ENCODE assay signal across 8 cellular contexts in the genomic region with DNA sequence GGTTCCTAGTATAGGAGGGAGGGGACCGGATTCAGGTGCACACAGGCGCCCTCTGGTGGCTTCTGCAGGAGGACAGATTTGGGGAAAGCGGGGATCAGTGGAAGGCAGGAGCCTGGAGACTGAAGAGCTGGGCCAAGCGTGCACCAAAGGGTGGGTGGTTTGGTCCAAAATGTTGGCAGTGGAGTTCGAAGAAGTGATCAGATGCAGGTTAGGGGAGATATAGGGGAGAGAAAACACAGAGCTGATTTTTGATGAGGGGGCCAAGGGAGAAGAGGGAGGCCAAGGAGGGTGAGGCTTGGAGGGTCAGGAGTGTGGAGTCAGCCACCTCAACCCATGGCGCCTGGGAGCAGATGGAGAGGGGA. TPM values are rescaled to one million over a fixed set of nuclear protein-coding genes. Genes with fewer than 3 reads are reported as not detected.
DNase-seq lines count a peak whose midpoint lies in the region; ATAC-seq and TF ChIP-seq lines count a peak whose summit lies in the region.

No MANE protein-coding gene starts in this region.

- H3K36me3 Mint-ChIP-seq in activated T-cell treated with anti-CD3 and anti-CD28 coated beads, Interleukin-2, amount 50 U/mL, for 4 hours (ENCODE audit: insufficient read depth): no peaks in the 10 kb centered on the region
- no peaks in the 10 kb centered on the region for H3K36me3 Mint-ChIP-seq in neural progenitor cell

- peak; percentile 88 for DNase-seq in DND-41
- DNase-seq in Kasumi-1 (lab: John Stamatoyannopoulos, UW): peak; percentile 77 to 87
- DNase-seq in Panc1 (ENCODE audit: low read depth, low spot score): peak; percentile 62
- DNase-seq in activated T-cell treated with anti-CD3 and anti-CD28 coated beads, Interleukin-2, amount 50 U/mL, for 4 hours: peak; percentile 78
- DNase-seq in fibroblast of mammary gland (ENCODE audit: low read depth): peak; percentile 71
- DNase-seq in neural progenitor cell (ENCODE audit: low spot score): peak; percentile 87
- peak; percentile 89 for DNase-seq in stimulated activated naive CD8-positive, alpha-beta T cell treated with anti-CD3 and anti-CD28 coated beads, Interleukin-15, Interleukin-2, amounts not matched to agents 100 U/mL and 50 U/mL, for 24 hours

- peak overlapping the region; percentile 12; the same call in 1 of the 2 replicates for H3K27ac ChIP-seq in DND-41 (ENCODE audit: low read length)
- H3K27ac ChIP-seq in Panc1 (ENCODE audit: low read length): no peak overlapping the region
- H3K27ac ChIP-seq in neural progenitor cell: no peak overlapping the region

- TF ChIP-seq CTCF in DND-41 (IDR thresholded peaks at IDR 0.05; ENCODE audit: borderline replicate concordance, extremely low read depth, low read length, poor library complexity, severe bottlenecking): peak; percentile 94
- TF ChIP-seq CTCF in Panc1 (IDR thresholded peaks at IDR 0.05): peak; percentile 91
- TF ChIP-seq CTCF in fibroblast of mammary gland (conservative IDR thresholded peaks at IDR 0.05; ENCODE audit: control insufficient read depth, insufficient read depth, low read depth, low read length): peak; percentile 91
- peak; percentile 96 for TF ChIP-seq CTCF in neural progenitor cell (IDR thresholded peaks at IDR 0.05)

- no peaks in the 10 kb centered on the region for H3K27me3 ChIP-seq in DND-41 (ENCODE audit: insufficient read depth, low read length, poor library complexity)
- no peaks in the 10 kb centered on the region for H3K27me3 ChIP-seq in Panc1 (ENCODE audit: control insufficient read depth, insufficient read depth, low read length)
- H3K27me3 ChIP-seq in neural progenitor cell: no peaks in the 10 kb centered on the region

- H3K79me2 ChIP-seq in DND-41 (ENCODE audit: insufficient read depth, low read length) (no peaks in the 10 kb centered on the region), neural progenitor cell (ENCODE audit: low read depth) (no peaks in the 10 kb centered on the region)

- H3K36me3 ChIP-seq in DND-41 (ENCODE audit: insufficient read depth, low read length): no peaks in the 10 kb centered on the region
- no peaks in the 10 kb centered on the region for H3K36me3 ChIP-seq in Panc1 (ENCODE audit: control insufficient read depth, insufficient read depth, low read length)
- H3K36me3 ChIP-seq in neural progenitor cell: no peaks in the 10 kb centered on the region

- H3K4me2 ChIP-seq in DND-41 (ENCODE audit: insufficient read depth, low read length) (peak overlapping the region; percentile 52), neural progenitor cell (no peak overlapping the region)

- H2AFZ ChIP-seq in DND-41 (ENCODE audit: low read depth, low read length): peak overlapping the region; percentile 87
- peak overlapping the region; percentile 96 for H2AFZ ChIP-seq in neural progenitor cell (replicated peaks)

- in situ Hi-C loops in Panc1 (cut with HindIII; ENCODE audit: low pct_unique_long_range_greater_than_20kb, low sequenced_read_pairs): no loop called here

- intact Hi-C loops in Panc1 (cut with micrococcal nuclease; ENCODE audit: unreplicated experiment): loop anchor here (10.0 kb wide), 1 partner anchor 150 kb away; a partner anchor contains a TSS

- H4K20me1 ChIP-seq in DND-41 (ENCODE audit: insufficient read depth, low read length) (no peaks in the 10 kb centered on the region), neural progenitor cell (ENCODE audit: low read depth) (no peaks in the 10 kb centered on the region)

- H3K9ac ChIP-seq in DND-41 (ENCODE audit: low read depth, low read length) (peak overlapping the region; percentile 18), neural progenitor cell (no peak overlapping the region)

- H3K4me1 ChIP-seq in DND-41 (ENCODE audit: insufficient read depth, low read length) (peaks cover 10% of the 10 kb centered on the region), Panc1 (ENCODE audit: control insufficient read depth, insufficient read depth, low read length) (peaks cover 3% of the 10 kb centered on the region; the same call in 1 of the 2 replicates), neural progenitor cell (no peaks in the 10 kb centered on the region)

- no peaks in the 10 kb centered on the region for H3K9me3 Mint-ChIP-seq in activated T-cell treated with anti-CD3 and anti-CD28 coated beads, Interleukin-2, amount 50 U/mL, for 4 hours
- peaks cover 2% of the 10 kb centered on the region for H3K9me3 Mint-ChIP-seq in neural progenitor cell

- POLR2A ChIA-PET in Panc1 (lab: Charles Lee): no interaction called here

- H3K4me3 Mint-ChIP-seq in activated T-cell treated with anti-CD3 and anti-CD28 coated beads, Interleukin-2, amount 50 U/mL, for 4 hours: no peak overlapping the region
- H3K4me3 Mint-ChIP-seq in neural progenitor cell: no peak overlapping the region

- H3F3A ChIP-seq in neural progenitor cell (ENCODE audit: low read depth): peaks cover under 1% of the 10 kb centered on the region

- H3K27me3 Mint-ChIP-seq in activated T-cell treated with anti-CD3 and anti-CD28 coated beads, Interleukin-2, amount 50 U/mL, for 4 hours (ENCODE audit: low read depth): no peaks in the 10 kb centered on the region
- H3K27me3 Mint-ChIP-seq in neural progenitor cell (ENCODE audit: insufficient read depth, low read depth): peaks cover 7% of the 10 kb centered on the region

- H3K9me3 ChIP-seq in DND-41 (ENCODE audit: insufficient read depth, low read length, severe bottlenecking): no peaks in the 10 kb centered on the region
- no peaks in the 10 kb centered on the region for H3K9me3 ChIP-seq in Panc1 (ENCODE audit: control insufficient read depth, insufficient read depth, low read depth, low read length)
- no peaks in the 10 kb centered on the region for H3K9me3 ChIP-seq in neural progenitor cell (ENCODE audit: low read depth)

- no TSS peak for BruUV-seq in Panc1 (replicated peaks; lab: Mats Ljungman, UMichigan)

- CTCF ChIA-PET in Panc1 (lab: Charles Lee): interaction anchor here (0.6 to 1.7 kb wide), 10 partner anchors 10 to 262 kb away, joined by 3 to 16 read pairs (median 6); a partner anchor contains a TSS

- peaks cover 15% of the 10 kb centered on the region for H3K4me1 Mint-ChIP-seq in activated T-cell treated with anti-CD3 and anti-CD28 coated beads, Interleukin-2, amount 50 U/mL, for 4 hours (ENCODE audit: low read depth)
- H3K4me1 Mint-ChIP-seq in neural progenitor cell: peaks cover 22% of the 10 kb centered on the region

- H3K4me3 ChIP-seq in DND-41 (ENCODE audit: low read depth in 1 of 2, low read length in 2 of 2) (no peak overlapping the region; a peak in 1 of 4 replicates), Panc1 (ENCODE audit: low read depth in 2 of 2, low read length in 2 of 2) (no peak overlapping the region), fibroblast of mammary gland (ENCODE audit: control insufficient read depth, low read depth, low read length) (no peak overlapping the region), neural progenitor cell (no peak overlapping the region)

- ATAC-seq in DND-41 (ENCODE audit: insufficient read depth, low read depth) (peak; percentile 99), Panc1 (peak; percentile 95), HG03469 (IDR thresholded peaks at IDR 0.05; ENCODE audit: unreplicated experiment) (no peak)
- peak; percentile 94 to 97 for ATAC-seq in activated T-cell treated with anti-CD3 and anti-CD28 coated beads, Interleukin-2, amount 50 U/mL, for 4 hours
- ATAC-seq in stimulated activated naive CD8-positive, alpha-beta T cell treated with anti-CD3 and anti-CD28 coated beads, Interleukin-15, Interleukin-2, amounts not matched to agents 100 U/mL and 50 U/mL, for 24 hours: peak; percentile 88

- peak overlapping the region; percentile 52 for H3K27ac Mint-ChIP-seq in neural progenitor cell

RNA-seq across cellular contexts. Expression of a gene that starts 6.8 kb away (rescaled TPM):
- total RNA-seq in Panc1 (2021; ENCODE audit: unreplicated experiment) (44.9 TPM), neural progenitor cell (ENCODE audit: low replicate concordance) (34.4 and 97.5 TPM in 2 replicates)
- polyA plus RNA-seq in Panc1 (2012; ENCODE audit: insufficient read length): 64.9 TPM
- 10 to 100 TPM; 74.2 to 86.7 (median 75.5) TPM for total RNA-seq in activated T-cell treated with anti-CD3 and anti-CD28 coated beads, Interleukin-2, amount 50 U/mL, for 4 hours

RNA-seq across cellular contexts. Expression of a gene that starts 16.3 kb away (rescaled TPM):
- total RNA-seq in Panc1 (2021; ENCODE audit: unreplicated experiment): not detected
- polyA plus RNA-seq in Panc1 (2012; ENCODE audit: insufficient read length): 0.33 TPM
- total RNA-seq in activated T-cell treated with anti-CD3 and anti-CD28 coated beads, Interleukin-2, amount 50 U/mL, for 4 hours: under 1 TPM in 2 of 3 donors, not detected in 1; 0.55 to 0.99 TPM
- 0.62 TPM in 1 of 2 replicates, not detected in the other for total RNA-seq in neural progenitor cell (ENCODE audit: low replicate concordance)

RNA-seq across cellular contexts. Expression of a gene that starts 28.5 kb away (rescaled TPM):
- total RNA-seq in Panc1 (2021; ENCODE audit: unreplicated experiment) (30.3 TPM), neural progenitor cell (ENCODE audit: low replicate concordance) (27.0 and 57.9 TPM in 2 replicates)
- polyA plus RNA-seq in Panc1 (2012; ENCODE audit: insufficient read length): 47.0 TPM
- total RNA-seq in activated T-cell treated with anti-CD3 and anti-CD28 coated beads, Interleukin-2, amount 50 U/mL, for 4 hours: 10 to 100 TPM; 16.8 to 19.1 (median 17.6) TPM
